ENCODE assay signal across 9 cellular contexts in the genomic region with DNA sequence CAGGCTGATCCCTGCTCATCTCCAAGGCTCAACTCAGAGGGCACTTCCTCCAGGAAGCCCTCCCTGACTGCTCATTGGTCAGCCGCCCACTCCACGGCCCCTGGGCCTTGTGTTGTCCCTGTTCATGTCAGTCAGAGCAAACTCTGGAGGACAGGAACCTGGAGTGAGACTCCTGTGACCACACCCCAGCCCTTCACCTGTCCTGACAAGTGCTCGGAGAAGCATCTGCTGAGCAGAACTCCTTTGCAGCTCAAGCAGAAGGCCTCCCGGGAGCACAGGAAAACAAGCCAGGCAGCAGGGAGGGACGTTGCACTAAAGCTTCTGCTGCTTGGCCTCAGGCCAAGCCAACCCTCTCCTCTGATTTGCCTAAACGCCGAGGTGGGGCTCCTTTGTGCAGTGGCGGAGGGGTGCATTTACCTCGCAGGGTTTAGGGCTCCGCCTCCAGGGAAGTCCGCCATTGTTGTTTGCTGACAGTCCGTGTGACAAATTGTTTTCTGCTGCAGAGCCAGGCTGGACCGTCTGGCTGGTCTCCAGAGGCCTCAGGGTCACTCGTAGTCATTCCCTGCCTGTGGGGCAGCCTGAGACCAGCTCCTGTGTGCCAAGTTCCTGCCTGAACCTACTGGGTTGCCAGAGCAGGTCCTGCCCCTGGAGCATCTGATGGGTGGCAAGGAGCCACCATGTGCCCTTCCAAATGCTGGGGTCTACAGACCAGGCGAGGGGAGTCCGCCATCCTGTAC.
DNase-seq lines count a peak whose midpoint lies in the region; TF ChIP-seq lines count a peak whose summit lies in the region.
"Had no signal": no experiment of that assay in that cellular context is flagged by ENCODE, and none has a peak within 500 bp of the region (broad histone marks: within the 10 kb centered on the region; RNA-seq: fewer than 3 reads in every experiment).

No MANE protein-coding gene starts in this region.

- peaks cover 79% of the 10 kb centered on the region for H3K4me1 Mint-ChIP-seq in nephron progenitor cell

- peaks cover 31% of the 10 kb centered on the region for H3K27me3 Mint-ChIP-seq in nephron progenitor cell (ENCODE audit: low read depth, poor library complexity)

- H3K27me3 ChIP-seq in dorsolateral prefrontal cortex, result peaks cover 0 to 6% (median 0%) of the 10 kb centered on the region in 45 donors
- H3K27me3 ChIP-seq: brain microvascular endothelial cell had no signal

- POLR2A ChIA-PET in GM10248 (lab: Yijun Ruan, JAX), result no interaction called here

- DNase-seq in ELF-1 (ENCODE audit: low read depth, low spot score), result peak; percentile 97
- peak; percentile 88 for DNase-seq in NCI-H1694 treated with DMSO at 0.1 percent for 48 hours (lab: John Stamatoyannopoulos, UW)
- DNase-seq in nephron progenitor cell, result peak; percentile 59
- DNase-seq in foreskin fibroblast, result no peak
- DNase-seq in dorsolateral prefrontal cortex, result no peak
- DNase-seq in GM10248 (ENCODE audit: extremely low spot score), result no peak
- DNase-seq in GOT3 (lab: John Stamatoyannopoulos, UW), result no peak
- DNase-seq: brain microvascular endothelial cell had no signal

- H3K27ac ChIP-seq in VCaP (peak overlapping the region; percentile 65), dorsolateral prefrontal cortex (no peak overlapping the region)
- H3K27ac ChIP-seq: brain microvascular endothelial cell had no signal

- H3K27ac Mint-ChIP-seq in nephron progenitor cell, result peak overlapping the region; percentile 59

- intact Hi-C loops in dorsolateral prefrontal cortex (cut with DNase I), result loop anchor here in 1 of 2 donors (5.0 kb wide), 1 partner anchor 134 kb away; no protein-coding TSS in a partner anchor

- no peak overlapping the region for H3K4me3 Mint-ChIP-seq in nephron progenitor cell

- CTCF ChIA-PET in GM10248 (lab: Yijun Ruan, JAX), result interaction anchor here (1.5 kb wide), 1 partner anchor 43 kb away, joined by 3 read pairs; no protein-coding TSS in a partner anchor

- no peaks in the 10 kb centered on the region for H3K36me3 Mint-ChIP-seq in nephron progenitor cell (ENCODE audit: low read depth)

- no peaks in the 10 kb centered on the region for H3K9me3 Mint-ChIP-seq in nephron progenitor cell

- no peak overlapping the region for H3K4me3 ChIP-seq in foreskin fibroblast (ENCODE audit: low read depth in 1 of 2, low read length in 2 of 2)
- no peak overlapping the region for H3K4me3 ChIP-seq in dorsolateral prefrontal cortex

- TF ChIP-seq CTCF in VCaP (conservative IDR thresholded peaks at IDR 0.05) (no peak), nephron progenitor cell (IDR thresholded peaks at IDR 0.05) (no peak), foreskin fibroblast (IDR thresholded peaks at IDR 0.05; ENCODE audit: low read depth, low read length) (no peak), dorsolateral prefrontal cortex (IDR thresholded peaks at IDR 0.05 in 54 of 56, conservative IDR thresholded peaks at IDR 0.05 in 2 of 56; ENCODE audit: low read depth in 1 of 56, partially characterized antibody in 56 of 56) (no peak), GM10248 (IDR thresholded peaks at IDR 0.05; ENCODE audit: control extremely low read depth, extremely low read depth, low read depth, missing control alignments) (no peak)

Comparison
In these comparisons a context has a peak if more than half of its experiments do, and no peak if none do; other contexts are left out.
1. DNase-seq: peak in ELF-1 (single experiment), NCI-H1694 treated with DMSO at 0.1 percent for 48 hours (single experiment) and nephron progenitor cell (single experiment); none in foreskin fibroblast (0 of 2), dorsolateral prefrontal cortex (0 of 10), GM10248 (single experiment) and GOT3 (single experiment).